Comparison of ENCODE assay signal across 11 cellular contexts in the genomic region with DNA sequence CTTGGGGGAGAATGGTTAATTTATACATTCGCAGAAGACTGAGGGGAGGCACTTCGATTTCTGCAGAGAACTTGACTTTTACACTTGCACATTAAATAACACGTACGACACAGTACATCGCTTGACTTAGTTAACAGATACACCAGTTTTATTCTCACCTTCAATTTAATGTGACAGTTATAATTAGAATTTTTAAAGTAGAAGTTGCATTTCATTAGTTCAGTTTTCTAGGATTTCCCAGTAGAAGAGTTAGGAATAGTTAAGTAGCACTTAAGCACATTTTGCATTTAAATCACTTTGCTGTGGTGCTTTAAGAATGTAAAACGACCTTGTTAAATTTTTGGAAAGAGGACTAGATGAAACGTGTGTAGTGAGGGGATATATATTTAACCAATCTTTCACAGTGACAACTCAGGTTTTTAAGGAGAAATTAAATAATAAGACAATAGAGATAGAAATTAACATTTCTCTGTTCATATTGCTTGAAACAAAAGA. TPM values are rescaled to one million over a fixed set of nuclear protein-coding genes. Genes with fewer than 3 reads are reported as not detected.
A peak's percentile ranks its signal among the peaks of the same experiment; 100 is the strongest.
DNase-seq lines count a peak whose midpoint lies in the region; ATAC-seq and TF ChIP-seq lines count a peak whose summit lies in the region.
"Had no signal": no experiment of that assay in that cellular context is flagged by ENCODE, and none has a peak within 500 bp of the region (broad histone marks: within the 10 kb centered on the region; RNA-seq: fewer than 3 reads in every experiment).

No MANE protein-coding gene starts in this region.

- TF ChIP-seq CTCF in OCI-LY7 (conservative IDR thresholded peaks at IDR 0.05; ENCODE audit: low read length) (no peak), glutamatergic neuron (IDR thresholded peaks at IDR 0.05; ENCODE audit: partially characterized antibody, unreplicated experiment) (no peak), retinal pigment epithelial cell (conservative IDR thresholded peaks at IDR 0.05; ENCODE audit: low read depth, low read length) (no peak)

- no peaks in the 10 kb centered on the region for H3K36me3 Mint-ChIP-seq in activated CD8-positive, alpha-beta memory T cell treated with anti-CD3 and anti-CD28 coated beads, Interleukin-2, amount 10 ng/mL, durations not matched to agents 7 days and 5 days
- H3K36me3 Mint-ChIP-seq in glutamatergic neuron (ENCODE audit: unreplicated experiment), result no peaks in the 10 kb centered on the region

- TSS peak; percentile 95 for BruUV-seq in OCI-LY7 (replicated peaks; lab: Mats Ljungman, UMichigan)

- H3K27ac Mint-ChIP-seq in activated CD8-positive, alpha-beta memory T cell treated with anti-CD3 and anti-CD28 coated beads, Interleukin-2, amount 10 ng/mL, durations not matched to agents 7 days and 5 days, result no peak overlapping the region
- peak overlapping the region; percentile 99 for H3K27ac Mint-ChIP-seq in glutamatergic neuron (ENCODE audit: unreplicated experiment)

- ATAC-seq in activated CD8-positive, alpha-beta memory T cell treated with anti-CD3 and anti-CD28 coated beads, Interleukin-2, amount 10 ng/mL, durations not matched to agents 7 days and 5 days, result no peak
- ATAC-seq in HG03095 (IDR thresholded peaks at IDR 0.05; ENCODE audit: unreplicated experiment), result no peak

- no peaks in the 10 kb centered on the region for H4K20me1 ChIP-seq in OCI-LY7 (ENCODE audit: insufficient read depth, low read length)

- peak overlapping the region; percentile 71 for H3K4me3 ChIP-seq in OCI-LY7 (ENCODE audit: low read depth, low read length, poor library complexity, severe bottlenecking)
- H3K4me3 ChIP-seq in retinal pigment epithelial cell (ENCODE audit: low read length), result peak overlapping the region; percentile 61

- peaks cover 55% of the 10 kb centered on the region for H3K4me1 ChIP-seq in OCI-LY7 (ENCODE audit: insufficient read depth, low read length, poor library complexity, severe bottlenecking)

- DNase-seq in activated CD8-positive, alpha-beta memory T cell treated with anti-CD3 and anti-CD28 coated beads, Interleukin-2, amount 10 ng/mL, durations not matched to agents 7 days and 5 days, result no peak
- no peak for DNase-seq in activated CD8-positive, alpha-beta memory T cell treated with anti-CD3 and anti-CD28 coated beads for 24 hours
- DNase-seq in OCI-LY7 (ENCODE audit: low spot score), result no peak
- DNase-seq in glutamatergic neuron, result no peak
- no peak for DNase-seq in retinal pigment epithelial cell (ENCODE audit: low read depth)
- DNase-seq in SW480 (ENCODE audit: low spot score), result no peak
- no peak for DNase-seq in OCI-M2 (lab: John Stamatoyannopoulos, UW; ENCODE audit: unreplicated experiment)
- DNase-seq: activated gamma-delta T cell; effector CD4-positive, alpha-beta T cell had no signal

- no peaks in the 10 kb centered on the region for H3K9me3 ChIP-seq in OCI-LY7 (ENCODE audit: low read length)

- H3K27me3 Mint-ChIP-seq in activated CD8-positive, alpha-beta memory T cell treated with anti-CD3 and anti-CD28 coated beads, Interleukin-2, amount 10 ng/mL, durations not matched to agents 7 days and 5 days, result peaks cover 18% of the 10 kb centered on the region
- H3K27me3 Mint-ChIP-seq in glutamatergic neuron (ENCODE audit: unreplicated experiment), result peaks cover 27% of the 10 kb centered on the region

- H3K4me1 Mint-ChIP-seq in activated CD8-positive, alpha-beta memory T cell treated with anti-CD3 and anti-CD28 coated beads, Interleukin-2, amount 10 ng/mL, durations not matched to agents 7 days and 5 days, result peaks cover 22% of the 10 kb centered on the region
- peaks cover 16% of the 10 kb centered on the region for H3K4me1 Mint-ChIP-seq in glutamatergic neuron (ENCODE audit: low read depth, unreplicated experiment)

- intact Hi-C loops in OCI-LY7 (cut with micrococcal nuclease; ENCODE audit: unreplicated experiment), result loop anchor here (1.0 to 10.0 kb wide), 9 partner anchors 340 to 952 kb away; a partner anchor contains a TSS

- peak overlapping the region; percentile 99 for H3K27ac ChIP-seq in OCI-LY7 (ENCODE audit: low read depth, low read length, poor library complexity, severe bottlenecking)
- H3K27ac ChIP-seq: parathyroid adenoma had no signal

- peaks cover 5% of the 10 kb centered on the region for H3K36me3 ChIP-seq in OCI-LY7 (ENCODE audit: insufficient read depth, low read length)

- H3K4me2 ChIP-seq in OCI-LY7 (ENCODE audit: low read length), result peak overlapping the region; percentile 99

- POLR2A ChIA-PET in OCI-LY7 (lab: Charles Lee), result interaction anchor here (1.0 to 1.9 kb wide), 5 partner anchors 8 to 541 kb away, joined by 3 to 12 read pairs (median 5); no protein-coding TSS in a partner anchor

- peak overlapping the region; percentile 70 for H3K4me3 Mint-ChIP-seq in activated CD8-positive, alpha-beta memory T cell treated with anti-CD3 and anti-CD28 coated beads, Interleukin-2, amount 10 ng/mL, durations not matched to agents 7 days and 5 days
- peak overlapping the region; percentile 93 for H3K4me3 Mint-ChIP-seq in glutamatergic neuron (ENCODE audit: unreplicated experiment)

- H3K9me3 Mint-ChIP-seq in activated CD8-positive, alpha-beta memory T cell treated with anti-CD3 and anti-CD28 coated beads, Interleukin-2, amount 10 ng/mL, durations not matched to agents 7 days and 5 days (ENCODE audit: low read depth), result no peaks in the 10 kb centered on the region
- peaks cover 21% of the 10 kb centered on the region for H3K9me3 Mint-ChIP-seq in glutamatergic neuron (ENCODE audit: unreplicated experiment)

- no peaks in the 10 kb centered on the region for H3K9me2 ChIP-seq in OCI-LY7 (ENCODE audit: insufficient read depth, low read length)

- peak overlapping the region; percentile 91; the same call in 1 of the 2 replicates for H2AFZ ChIP-seq in OCI-LY7 (ENCODE audit: low read length)

- CTCF ChIA-PET in activated CD8-positive, alpha-beta memory T cell treated with anti-CD3 and anti-CD28 coated beads, Interleukin-2, amount 10 ng/mL, durations not matched to agents 7 days and 5 days (lab: Charles Lee), result interaction anchor here (0.9 to 4.2 kb wide), 3 partner anchors 14 to 551 kb away, joined by 3 to 59 read pairs (median 4); a partner anchor contains a TSS
- CTCF ChIA-PET in OCI-LY7 (lab: Charles Lee; ENCODE audit: unreplicated experiment), result no interaction called here

- peaks cover 20% of the 10 kb centered on the region; the same call in 1 of the 2 replicates for H3K79me2 ChIP-seq in OCI-LY7 (ENCODE audit: insufficient read depth, low read depth, low read length)

RNA-seq across cellular contexts. Expression of a gene that starts 1.7 kb away (rescaled TPM):
- 1 to 10 TPM; 3.3 to 4.7 TPM for total RNA-seq in activated CD8-positive, alpha-beta memory T cell treated with anti-CD3 and anti-CD28 coated beads, Interleukin-2, amount 10 ng/mL, durations not matched to agents 7 days and 5 days
- 7.9 and 11.7 TPM in 2 replicates for total RNA-seq in OCI-LY7 (2014; rRNA removed; shearing (Covaris generic))
- 13.1 and 14.3 TPM in 2 replicates for total RNA-seq in OCI-LY7 (2022)
- 10.9 TPM for total RNA-seq in glutamatergic neuron (ENCODE audit: unreplicated experiment)
